ENCODE assay signal across 13 cellular contexts in the genomic region with DNA sequence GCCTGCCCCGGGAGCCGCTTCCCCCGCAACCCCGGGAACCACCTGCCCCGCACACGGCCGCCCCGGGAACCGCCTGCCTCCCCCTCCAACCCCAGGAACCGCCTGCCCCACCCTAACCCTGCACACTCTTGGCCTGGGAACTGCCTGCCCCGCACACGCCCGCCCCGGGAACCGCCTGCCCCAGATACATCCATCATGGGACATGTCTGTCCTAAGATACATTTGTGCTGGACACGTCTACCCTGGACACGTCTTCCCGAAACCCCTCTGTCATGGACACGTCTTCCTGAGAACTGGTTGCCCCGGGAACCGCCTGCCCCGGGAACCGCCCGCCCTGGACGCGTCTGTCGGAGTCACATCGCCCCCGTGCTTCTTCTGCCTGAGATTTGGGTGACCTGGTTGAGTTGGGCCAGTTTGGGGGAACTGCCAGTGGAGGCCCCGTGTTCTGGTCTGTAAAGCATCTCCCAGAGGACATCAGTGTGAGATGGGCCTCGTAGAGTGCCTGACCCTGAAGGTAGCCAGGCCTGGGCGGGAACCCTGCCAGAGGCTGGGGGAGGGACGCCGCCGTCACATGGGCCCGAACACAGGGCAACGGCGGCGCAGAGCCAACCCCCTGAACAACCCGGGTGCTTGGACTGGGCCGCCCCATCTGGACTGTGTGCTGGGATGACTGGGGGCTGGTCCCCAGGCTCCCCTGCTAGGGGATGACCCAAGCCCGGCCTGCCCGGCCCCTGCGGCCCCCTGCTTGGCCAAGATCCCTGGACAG. TPM values are rescaled to one million over a fixed set of nuclear protein-coding genes. Genes with fewer than 3 reads are reported as not detected.
DNase-seq lines count a peak whose midpoint lies in the region; ATAC-seq and TF ChIP-seq lines count a peak whose summit lies in the region.
"Had no signal": no experiment of that assay in that cellular context is flagged by ENCODE, and none has a peak within 500 bp of the region (broad histone marks: within the 10 kb centered on the region; RNA-seq: fewer than 3 reads in every experiment).

No MANE protein-coding gene starts in this region.

- H3K9me3 ChIP-seq in right cardiac atrium (ENCODE audit: control insufficient read depth, low read length) (no peaks in the 10 kb centered on the region), BE2C (no peaks in the 10 kb centered on the region)
- H3K9me3 ChIP-seq: upper lobe of left lung had no signal

- no peak overlapping the region for H3K27ac ChIP-seq in right cardiac atrium (ENCODE audit: low read length)
- H3K27ac ChIP-seq: upper lobe of left lung had no signal

- no peaks in the 10 kb centered on the region for H3K36me3 Mint-ChIP-seq in stimulated activated naive CD8-positive, alpha-beta T cell treated with anti-CD3 and anti-CD28 coated beads, Interleukin-15, Interleukin-2, amounts not matched to agents 100 ng/mL and 50 ng/mL, for 24 hours (ENCODE audit: low read depth)
- H3K36me3 Mint-ChIP-seq: activated CD8-positive, alpha-beta memory T cell treated with anti-CD3 and anti-CD28 coated beads, Interleukin-2, amount 10 ng/mL, durations not matched to agents 7 days and 5 days had no signal

- no peaks in the 10 kb centered on the region for H3K4me1 Mint-ChIP-seq in stimulated activated naive CD8-positive, alpha-beta T cell treated with anti-CD3 and anti-CD28 coated beads, Interleukin-15, Interleukin-2, amounts not matched to agents 100 ng/mL and 50 ng/mL, for 24 hours (ENCODE audit: low read depth)
- H3K4me1 Mint-ChIP-seq: activated naive CD4-positive, alpha-beta T cell treated with anti-CD3 and anti-CD28 coated beads, Interleukin-2, amount 50 U/mL, for 24 hours had no signal

- H3K4me3 ChIP-seq in right cardiac atrium (ENCODE audit: low read length) (no peak overlapping the region), BE2C (ENCODE audit: low read depth, low read length) (no peak overlapping the region)
- H3K4me3 ChIP-seq: upper lobe of left lung had no signal

- ATAC-seq in stimulated activated naive CD8-positive, alpha-beta T cell treated with anti-CD3 and anti-CD28 coated beads, Interleukin-15, Interleukin-2, amounts not matched to agents 100 U/mL and 50 U/mL, for 24 hours = no peak
- ATAC-seq in right cardiac atrium (no peak), GM18873 (IDR thresholded peaks at IDR 0.05; ENCODE audit: low FRiP score, unreplicated experiment) (no peak)
- ATAC-seq: activated CD8-positive, alpha-beta memory T cell treated with anti-CD3 and anti-CD28 coated beads, Interleukin-2, amount 10 ng/mL, durations not matched to agents 7 days and 5 days had no signal

- H3K9me3 Mint-ChIP-seq in stimulated activated naive CD8-positive, alpha-beta T cell treated with anti-CD3 and anti-CD28 coated beads, Interleukin-15, Interleukin-2, amounts not matched to agents 100 ng/mL and 50 ng/mL, for 24 hours = no peaks in the 10 kb centered on the region
- H3K9me3 Mint-ChIP-seq: activated naive CD4-positive, alpha-beta T cell treated with anti-CD3 and anti-CD28 coated beads, Interleukin-2, amount 50 U/mL, for 24 hours had no signal

- H3K27me3 Mint-ChIP-seq in stimulated activated naive CD8-positive, alpha-beta T cell treated with anti-CD3 and anti-CD28 coated beads, Interleukin-15, Interleukin-2, amounts not matched to agents 100 ng/mL and 50 ng/mL, for 24 hours = peaks cover 17% of the 10 kb centered on the region

- intact Hi-C loops in right cardiac atrium (cut with DNase I) = no loop called here

- H3K4me1 ChIP-seq in right cardiac atrium (ENCODE audit: control insufficient read depth, insufficient read depth, low read length) (no peaks in the 10 kb centered on the region), BE2C (no peaks in the 10 kb centered on the region; the same call in 1 of the 2 replicates)

- H3K36me3 ChIP-seq in BE2C = no peaks in the 10 kb centered on the region
- H3K36me3 ChIP-seq: upper lobe of left lung had no signal

- H3K27me3 ChIP-seq in right cardiac atrium (ENCODE audit: control insufficient read depth, insufficient read depth) (no peaks in the 10 kb centered on the region), BE2C (peaks cover 33% of the 10 kb centered on the region)

- DNase-seq in stimulated activated naive CD8-positive, alpha-beta T cell treated with anti-CD3 and anti-CD28 coated beads, Interleukin-15, Interleukin-2, amounts not matched to agents 100 U/mL and 50 U/mL, for 24 hours = no peak
- DNase-seq in right cardiac atrium = peak in 2 of 3 donors; percentile 18 to 68
- no peak for DNase-seq in NCI-H1694 treated with DMSO at 0.1 percent for 48 hours (lab: John Stamatoyannopoulos, UW)
- no peak for DNase-seq in BE2C
- DNase-seq: activated CD8-positive, alpha-beta memory T cell treated with anti-CD3 and anti-CD28 coated beads, Interleukin-2, amount 10 ng/mL, durations not matched to agents 7 days and 5 days; foreskin melanocyte; NCI-H187 treated with DMSO at 0.1 percent for 48 hours; NCI-H82 had no signal

- H3K27ac Mint-ChIP-seq in stimulated activated naive CD8-positive, alpha-beta T cell treated with anti-CD3 and anti-CD28 coated beads, Interleukin-15, Interleukin-2, amounts not matched to agents 100 ng/mL and 50 ng/mL, for 24 hours = peak overlapping the region; percentile 36
- H3K27ac Mint-ChIP-seq: activated CD8-positive, alpha-beta memory T cell treated with anti-CD3 and anti-CD28 coated beads, Interleukin-2, amount 10 ng/mL, durations not matched to agents 7 days and 5 days; activated naive CD4-positive, alpha-beta T cell treated with anti-CD3 and anti-CD28 coated beads, Interleukin-2, amount 50 U/mL, for 24 hours had no signal

- 88% methylated on average over 44 of the region's 44 CpGs for WGBS in right cardiac atrium

- H3K4me3 Mint-ChIP-seq in stimulated activated naive CD8-positive, alpha-beta T cell treated with anti-CD3 and anti-CD28 coated beads, Interleukin-15, Interleukin-2, amounts not matched to agents 100 ng/mL and 50 ng/mL, for 24 hours = no peak overlapping the region
- H3K4me3 Mint-ChIP-seq: activated CD8-positive, alpha-beta memory T cell treated with anti-CD3 and anti-CD28 coated beads, Interleukin-2, amount 10 ng/mL, durations not matched to agents 7 days and 5 days; activated naive CD4-positive, alpha-beta T cell treated with anti-CD3 and anti-CD28 coated beads, Interleukin-2, amount 50 U/mL, for 24 hours had no signal

- TF ChIP-seq CTCF in BE2C (IDR thresholded peaks at IDR 0.05; ENCODE audit: low read depth, low read length) = no peak

RNA-seq across cellular contexts. Expression of a gene that starts 3.6 kb away (rescaled TPM):
- 10 to 100 TPM; 44.4 to 78.0 (median 57.4) TPM for total RNA-seq in right cardiac atrium
- polyA plus RNA-seq in right cardiac atrium = 112 TPM
- polyA plus RNA-seq in BE2C (2012; ENCODE audit: insufficient read depth, insufficient read length, low read depth) = not detected
- total RNA-seq: activated CD8-positive, alpha-beta memory T cell treated with anti-CD3 and anti-CD28 coated beads, Interleukin-2, amount 10 ng/mL, durations not matched to agents 7 days and 5 days; bronchial epithelial cell had no signal

RNA-seq across cellular contexts. Expression of a gene that starts 12.0 kb away (rescaled TPM):
- under 1 TPM in 1 of 4 donors, not detected in 3; 0.41 TPM for total RNA-seq in right cardiac atrium
- 0.14 TPM for polyA plus RNA-seq in right cardiac atrium
- polyA plus RNA-seq in BE2C (2012; ENCODE audit: insufficient read depth, insufficient read length, low read depth) = not detected

RNA-seq across cellular contexts. Expression of a gene that starts 17.9 kb away (rescaled TPM):
- total RNA-seq in right cardiac atrium = 1 to 10 TPM; 5.0 to 9.7 (median 6.6) TPM
- polyA plus RNA-seq in right cardiac atrium = 5.3 TPM
- polyA plus RNA-seq in BE2C (2012; ENCODE audit: insufficient read depth, insufficient read length, low read depth) = 127 TPM

RNA-seq across cellular contexts. Expression of a gene that starts 19.2 kb away (rescaled TPM):
- 10 to 100 TPM; 43.6 to 48.6 (median 45.5) TPM for total RNA-seq in right cardiac atrium
- polyA plus RNA-seq in right cardiac atrium = 44.3 TPM
- polyA plus RNA-seq in BE2C (2012; ENCODE audit: insufficient read depth, insufficient read length, low read depth) = 253 TPM

RNA-seq across cellular contexts. Expression of a gene that starts 21.6 kb away (rescaled TPM):
- 10 to 100 TPM; 37.3 to 62.5 (median 38.6) TPM for total RNA-seq in right cardiac atrium
- polyA plus RNA-seq in right cardiac atrium = 25.7 TPM
- 0.99 TPM for polyA plus RNA-seq in BE2C (2012; ENCODE audit: insufficient read depth, insufficient read length, low read depth)

Comparison
In these comparisons a context has a peak if more than half of its experiments do, and no peak if none do; other contexts are left out.
1. DNase-seq: peak in right cardiac atrium (2 of 3); none in stimulated activated naive CD8-positive, alpha-beta T cell treated with anti-CD3 and anti-CD28 coated beads, Interleukin-15, Interleukin-2, amounts not matched to agents 100 U/mL and 50 U/mL, for 24 hours (single experiment), NCI-H1694 treated with DMSO at 0.1 percent for 48 hours (single experiment) and BE2C (single experiment).